8 cellular contexts compared by ENCODE assay signal in the genomic region with DNA sequence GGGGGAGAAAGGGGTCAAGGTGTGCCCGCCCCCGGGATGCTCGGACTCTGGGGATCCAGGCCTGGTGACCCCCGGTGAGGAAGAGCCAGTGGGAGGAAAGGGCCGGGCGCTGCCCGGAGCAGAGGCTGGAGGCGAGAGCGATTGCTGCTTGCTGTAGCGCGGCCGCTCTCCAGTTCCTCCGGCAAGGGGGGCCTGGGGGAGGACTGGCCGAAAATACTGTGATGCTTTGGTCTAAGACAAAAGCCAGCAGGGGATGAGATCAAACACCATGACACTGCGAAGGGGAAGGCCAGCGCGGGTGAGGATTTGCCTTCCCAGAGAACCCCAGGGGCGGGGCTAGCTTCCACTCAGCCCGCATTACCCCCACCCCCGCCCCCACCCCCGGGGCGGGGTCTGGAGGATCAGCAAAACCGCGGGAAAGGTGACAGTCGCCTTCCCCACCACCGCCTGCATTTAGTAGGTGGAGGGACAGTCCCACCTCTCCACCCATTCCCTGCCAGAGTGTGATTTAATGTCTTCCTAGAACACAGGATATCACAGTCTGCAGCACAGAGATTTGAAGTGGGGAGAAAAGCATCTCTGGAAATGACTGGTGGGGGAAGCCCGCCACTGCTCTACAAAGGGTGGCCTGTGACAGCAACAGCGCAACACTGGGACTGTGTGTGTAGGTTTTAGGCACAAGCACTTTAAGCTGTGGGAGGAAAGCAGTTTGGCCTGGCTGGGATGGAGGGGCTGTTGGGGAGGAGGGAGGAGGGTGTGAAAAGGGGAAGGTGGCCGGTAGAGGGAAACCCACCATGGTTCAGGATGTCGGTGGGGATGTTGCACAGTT. TPM values are rescaled to one million over a fixed set of nuclear protein-coding genes. Genes with fewer than 3 reads are reported as not detected.
DNase-seq lines count a peak whose midpoint lies in the region; ATAC-seq and TF ChIP-seq lines count a peak whose summit lies in the region.

No MANE protein-coding gene starts in this region.

- H3K79me2 ChIP-seq in GM23338 (replicated peaks; ENCODE audit: insufficient read depth), result no peaks in the 10 kb centered on the region

- TF ChIP-seq POLR2A in heart left ventricle (IDR thresholded peaks at IDR 0.05) (no peak), vagina (IDR thresholded peaks at IDR 0.05) (no peak)

- peaks cover 28% of the 10 kb centered on the region for H3K27me3 Mint-ChIP-seq in GM23338 (ENCODE audit: insufficient read depth, low read depth, poor library complexity)

- TF ChIP-seq CTCF in GM23338 (conservative IDR thresholded peaks at IDR 0.05; ENCODE audit: low read depth in 2 of 2) (no peak), heart left ventricle (IDR thresholded peaks at IDR 0.05) (no peak), vagina (IDR thresholded peaks at IDR 0.05) (no peak)

- no peaks in the 10 kb centered on the region; the same call in 1 of the 2 replicates for H4K20me1 ChIP-seq in GM23338 (replicated peaks; ENCODE audit: insufficient read depth)

- H3K4me1 ChIP-seq in GM23338 (ENCODE audit: insufficient read depth) (peaks cover 20% of the 10 kb centered on the region), SJCRH30 (peaks cover 27% of the 10 kb centered on the region), heart left ventricle (peaks cover 0 to 51% (median 37%) of the 10 kb centered on the region in 12 donors), vagina (peaks cover 60% of the 10 kb centered on the region)

- H2AFZ ChIP-seq in GM23338, result peak overlapping the region; percentile 96

- ATAC-seq in GM23338 (peak; percentile 76), heart left ventricle (peak; percentile 19 to 66 (median 56))

- intact Hi-C loops in heart left ventricle (cut with DNase I), result loop anchor here in 2 of 10 donors (2.0 to 10.0 kb wide), 2 partner anchors 26 to 48 kb away; partner anchors contain the start of gene MRC2 (in 1 of the 2)
- intact Hi-C loops in posterior vena cava (cut with DNase I), result no loop called here
- intact Hi-C loops in vagina (cut with DNase I), result no loop called here

- H3K27ac Mint-ChIP-seq in GM23338, result peak overlapping the region; percentile 62

- H3K27me3 ChIP-seq in GM23338 (ENCODE audit: insufficient read depth) (peaks cover 8% of the 10 kb centered on the region; the same call in 1 of the 2 replicates), SJCRH30 (no peaks in the 10 kb centered on the region), heart left ventricle (no peaks in the 10 kb centered on the region), vagina (no peaks in the 10 kb centered on the region)

- H3K4me3 ChIP-seq in GM23338 (peak overlapping the region; percentile 91), SJCRH30 (peak overlapping the region; percentile 59), heart left ventricle (peak overlapping the region; percentile 13 to 58 (median 51)), vagina (peak overlapping the region; percentile 55 to 62)

- peak; percentile 50 for DNase-seq in DMS79 (lab: John Stamatoyannopoulos, UW)
- DNase-seq in GM23338 (ENCODE audit: low spot score), result peak; percentile 93
- DNase-seq in LHCN-M2 (ENCODE audit: low read depth), result peak; percentile 80
- DNase-seq in SJCRH30, result peak; percentile 88 to 90
- peak in 3 of 4 experiments; percentile 33 to 61 (median 44) for DNase-seq in activated naive CD4-positive, alpha-beta T cell (lab: John Stamatoyannopoulos, UW)
- DNase-seq in heart left ventricle, result peak; percentile 64 to 87 (median 71)
- DNase-seq in posterior vena cava (ENCODE audit: low spot score), result peak; percentile 91
- DNase-seq in vagina (ENCODE audit: extremely low spot score in 2 of 2), result peak in 1 of 2 donors; percentile 87

- H3K9me2 ChIP-seq in GM23338 (ENCODE audit: insufficient read depth), result no peaks in the 10 kb centered on the region

- H3K36me3 Mint-ChIP-seq in GM23338 (ENCODE audit: low read depth), result peaks cover 4% of the 10 kb centered on the region; the same call in 2 of the 3 replicates

- peaks cover 32% of the 10 kb centered on the region for H3K4me1 Mint-ChIP-seq in GM23338

- peak overlapping the region; percentile 83 for H3K4me3 Mint-ChIP-seq in GM23338

- H3K27ac ChIP-seq in GM23338 (ENCODE audit: low read depth) (peak overlapping the region; percentile 90), SJCRH30 (peak overlapping the region; percentile 81), heart left ventricle (peak overlapping the region in 11 of 12 donors; percentile 29 to 82 (median 66)), vagina (peak overlapping the region; percentile 84)

- H3K4me2 ChIP-seq in GM23338, result peak overlapping the region; percentile 99

- WGBS in heart left ventricle, 4 donors, result 4 to 6% (median 5%) methylated on average over 21 to 30 of the region's 30 CpGs

- no peaks in the 10 kb centered on the region for H3K36me3 ChIP-seq in GM23338 (ENCODE audit: insufficient read depth)
- H3K36me3 ChIP-seq in SJCRH30, result no peaks in the 10 kb centered on the region
- no peaks in the 10 kb centered on the region for H3K36me3 ChIP-seq in heart left ventricle
- no peaks in the 10 kb centered on the region for H3K36me3 ChIP-seq in vagina

- 0 out of 2 replicates have a peak, but pooled peaks cover 8% of the 10 kb centered on the region for H3F3A ChIP-seq in GM23338 (replicated peaks; ENCODE audit: low read depth)

- H3K9me3 Mint-ChIP-seq in GM23338, result peaks cover 2% of the 10 kb centered on the region; the same call in 2 of the 3 replicates

- H3K9me3 ChIP-seq in SJCRH30 (replicated peaks) (no peaks in the 10 kb centered on the region), heart left ventricle (no peaks in the 10 kb centered on the region), vagina (no peaks in the 10 kb centered on the region)

TF ChIP-seq in GM23338, 12 proteins besides CTCF, POLR2A, EP300 and RAD21:
- TF ChIP-seq ZNF331 (CRISPR knock-in tag; IDR thresholded peaks at IDR 0.05; ENCODE audit: low read depth) (no peak), JUNB (IDR thresholded peaks at IDR 0.05; ENCODE audit: unreplicated experiment) (no peak), STAT1 (IDR thresholded peaks at IDR 0.05; ENCODE audit: unreplicated experiment) (no peak), POLR2AphosphoS5 (IDR thresholded peaks at IDR 0.05; ENCODE audit: low read depth) (peak; percentile 47; the same call in 1 of the 2 replicates), REST (IDR thresholded peaks at IDR 0.05; ENCODE audit: unreplicated experiment) (no peak)
- TF ChIP-seq, protein P1, sequence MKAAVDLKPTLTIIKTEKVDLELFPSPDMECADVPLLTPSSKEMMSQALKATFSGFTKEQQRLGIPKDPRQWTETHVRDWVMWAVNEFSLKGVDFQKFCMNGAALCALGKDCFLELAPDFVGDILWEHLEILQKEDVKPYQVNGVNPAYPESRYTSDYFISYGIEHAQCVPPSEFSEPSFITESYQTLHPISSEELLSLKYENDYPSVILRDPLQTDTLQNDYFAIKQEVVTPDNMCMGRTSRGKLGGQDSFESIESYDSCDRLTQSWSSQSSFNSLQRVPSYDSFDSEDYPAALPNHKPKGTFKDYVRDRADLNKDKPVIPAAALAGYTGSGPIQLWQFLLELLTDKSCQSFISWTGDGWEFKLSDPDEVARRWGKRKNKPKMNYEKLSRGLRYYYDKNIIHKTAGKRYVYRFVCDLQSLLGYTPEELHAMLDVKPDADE (IDR thresholded peaks at IDR 0.05), result no peak

RNA-seq across cellular contexts. Expression of gene MRC2, which starts 25.7 kb away (rescaled TPM):
- 29.4 and 38.6 TPM in 2 replicates for total RNA-seq in GM23338 (2014; rRNA removed; shearing (Covaris generic))
- polyA plus RNA-seq in GM23338 (2016; fragmentation: Nextera tagmentation; extraction: Ambion mirVana) (8.0 and 8.3 TPM in 2 replicates), heart left ventricle (10 to 100 TPM; 13.1 to 15.0 TPM)
- total RNA-seq in LHCN-M2 (2014; rRNA removed) (210 and 281 TPM in 2 replicates), heart left ventricle (10 to 100 TPM; 13.4 to 50.8 (median 23.3) TPM), posterior vena cava (100 to 1,000 TPM in 1 of 2 donors, 10 to 100 TPM in 1; 60.3 to 130 TPM), vagina (89.4 TPM)
- 150 TPM for polyA plus RNA-seq in LHCN-M2 (2012)
- total RNA-seq in SJCRH30 (2014; rRNA removed; shearing (Covaris generic)), result 4.4 and 4.5 TPM in 2 replicates
